21 cellular contexts compared by ENCODE assay signal in the genomic region with DNA sequence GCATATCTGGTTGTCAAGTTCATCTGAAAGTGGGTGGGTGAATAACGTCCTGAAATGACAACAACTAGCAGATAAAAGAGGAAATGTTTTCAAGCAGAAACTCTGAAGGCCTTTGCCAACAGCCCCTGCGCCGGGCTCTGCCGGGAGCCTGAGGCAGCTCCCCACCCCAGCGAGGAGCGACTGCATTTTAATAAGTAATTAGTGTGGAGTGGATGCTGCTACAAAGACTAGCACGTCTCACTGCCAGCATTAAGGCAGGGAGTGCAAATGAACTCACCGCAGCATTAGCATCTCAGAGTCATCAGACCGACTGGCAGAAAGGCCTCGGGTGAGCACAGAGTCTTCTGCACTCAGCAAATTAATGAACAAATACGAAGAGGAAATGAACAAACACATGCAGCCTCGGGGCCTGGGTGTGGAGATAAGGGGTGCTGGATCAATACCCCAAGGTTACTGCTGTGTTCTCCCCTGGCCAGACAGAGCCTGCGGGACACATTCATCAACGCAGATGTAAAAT.
A peak's percentile ranks its signal among the peaks of the same experiment; 100 is the strongest.
DNase-seq lines count a peak whose midpoint lies in the region; ATAC-seq and TF ChIP-seq lines count a peak whose summit lies in the region.
"Had no signal": no experiment of that assay in that cellular context is flagged by ENCODE, and none has a peak within 500 bp of the region (broad histone marks: within the 10 kb centered on the region; RNA-seq: fewer than 3 reads in every experiment).

No MANE protein-coding gene starts in this region.

- no peak overlapping the region for H3K4me2 ChIP-seq in trophoblast cell (ENCODE audit: low read length)
- no peak overlapping the region for H3K4me2 ChIP-seq in GM23338
- H3K4me2 ChIP-seq: PC-9 had no signal

- H3K79me1 ChIP-seq in trophoblast cell (ENCODE audit: low read length) = peaks cover 2% of the 10 kb centered on the region

- no peaks in the 10 kb centered on the region for H3K9me3 ChIP-seq in endodermal cell (ENCODE audit: control insufficient read depth, low read length)
- no peaks in the 10 kb centered on the region for H3K9me3 ChIP-seq in trophoblast cell (ENCODE audit: insufficient read depth, low read depth, low read length)
- H3K9me3 ChIP-seq in CD4-positive, alpha-beta T cell (ENCODE audit: control insufficient read depth, low read length) = no peaks in the 10 kb centered on the region
- H3K9me3 ChIP-seq: HAP-1, upper lobe of left lung had no signal

- H3K9me3 Mint-ChIP-seq in endodermal cell = peaks cover under 1% of the 10 kb centered on the region
- no peaks in the 10 kb centered on the region for H3K9me3 Mint-ChIP-seq in CD4-positive, alpha-beta T cell
- no peaks in the 10 kb centered on the region for H3K9me3 Mint-ChIP-seq in GM23338

- ATAC-seq in GM21515 (IDR thresholded peaks at IDR 0.05; ENCODE audit: unreplicated experiment) (no peak), GM23338 (no peak)
- no peak for ATAC-seq in CD4-positive, alpha-beta T cell (ENCODE audit: poor library complexity)
- ATAC-seq: activated CD8-positive, alpha-beta memory T cell treated with anti-CD3 and anti-CD28 coated beads, Interleukin-2, amount 10 ng/mL, durations not matched to agents 7 days and 5 days; foreskin keratinocyte; right cardiac atrium had no signal

- no peak overlapping the region for H4K91ac ChIP-seq in trophoblast cell (ENCODE audit: low read depth, low read length)

- POLR2A ChIA-PET in CD4-positive, alpha-beta T cell (lab: Charles Lee) = no interaction called here

- no peak overlapping the region for H3K14ac ChIP-seq in trophoblast cell (ENCODE audit: low read length)

- H4K20me1 ChIP-seq in GM23338 (replicated peaks; ENCODE audit: insufficient read depth) = 0 out of 2 replicates have a peak, but pooled peaks cover under 1% of the 10 kb centered on the region

- H3K27me3 Mint-ChIP-seq in endodermal cell (ENCODE audit: insufficient read depth) (no peaks in the 10 kb centered on the region), GM23338 (ENCODE audit: insufficient read depth, low read depth, poor library complexity) (peaks cover 11% of the 10 kb centered on the region)
- H3K27me3 Mint-ChIP-seq in CD4-positive, alpha-beta T cell = no peaks in the 10 kb centered on the region
- H3K27me3 Mint-ChIP-seq: activated CD4-positive, alpha-beta T cell treated with anti-CD3 and anti-CD28 coated beads, Interleukin-2, amount 10 ng/mL, durations not matched to agents 24 days and 14 days; activated CD8-positive, alpha-beta memory T cell treated with anti-CD3 and anti-CD28 coated beads, Interleukin-2, amount 10 ng/mL, durations not matched to agents 7 days and 5 days had no signal

- no peaks in the 10 kb centered on the region for H3K27me3 ChIP-seq in endodermal cell (ENCODE audit: control insufficient read depth, insufficient read depth, low read length, poor library complexity, severe bottlenecking)
- H3K27me3 ChIP-seq in trophoblast cell (ENCODE audit: insufficient read depth, low read length) = no peaks in the 10 kb centered on the region
- no peaks in the 10 kb centered on the region for H3K27me3 ChIP-seq in CD4-positive, alpha-beta T cell (ENCODE audit: control insufficient read depth, insufficient read depth, low read length)
- H3K27me3 ChIP-seq in GM23338 (ENCODE audit: insufficient read depth) = no peaks in the 10 kb centered on the region
- H3K27me3 ChIP-seq: foreskin keratinocyte, upper lobe of left lung had no signal

- H3K79me2 ChIP-seq in trophoblast cell (ENCODE audit: control insufficient read depth, insufficient read depth, low read length, poor library complexity) (peaks cover 11% of the 10 kb centered on the region), GM23338 (replicated peaks; ENCODE audit: insufficient read depth) (peaks cover 44% of the 10 kb centered on the region)

- H3K4me3 Mint-ChIP-seq in endodermal cell (no peak overlapping the region), GM23338 (no peak overlapping the region)
- H3K4me3 Mint-ChIP-seq in CD4-positive, alpha-beta T cell = no peak overlapping the region
- H3K4me3 Mint-ChIP-seq: activated CD4-positive, alpha-beta T cell treated with anti-CD3 and anti-CD28 coated beads, Interleukin-2, amount 10 ng/mL, durations not matched to agents 24 days and 14 days; activated CD8-positive, alpha-beta memory T cell treated with anti-CD3 and anti-CD28 coated beads, Interleukin-2, amount 10 ng/mL, durations not matched to agents 7 days and 5 days had no signal

- no peaks in the 10 kb centered on the region for H3K9me2 ChIP-seq in GM23338 (ENCODE audit: insufficient read depth)

- H3K9ac ChIP-seq in endodermal cell (ENCODE audit: extremely low read depth, low read length, poor library complexity, severe bottlenecking) = no peak overlapping the region
- no peak overlapping the region for H3K9ac ChIP-seq in trophoblast cell (ENCODE audit: low read length)

- H3K4me1 Mint-ChIP-seq in endodermal cell = no peaks in the 10 kb centered on the region
- no peaks in the 10 kb centered on the region for H3K4me1 Mint-ChIP-seq in CD4-positive, alpha-beta T cell (ENCODE audit: low read depth)
- H3K4me1 Mint-ChIP-seq in GM23338 = peaks cover 12% of the 10 kb centered on the region
- H3K4me1 Mint-ChIP-seq: activated CD4-positive, alpha-beta T cell treated with anti-CD3 and anti-CD28 coated beads, Interleukin-2, amount 10 ng/mL, durations not matched to agents 24 days and 14 days; activated CD8-positive, alpha-beta memory T cell treated with anti-CD3 and anti-CD28 coated beads, Interleukin-2, amount 10 ng/mL, durations not matched to agents 7 days and 5 days had no signal

- no peak overlapping the region for H3K27ac Mint-ChIP-seq in endodermal cell
- no peak overlapping the region for H3K27ac Mint-ChIP-seq in CD4-positive, alpha-beta T cell
- no peak overlapping the region for H3K27ac Mint-ChIP-seq in GM23338
- H3K27ac Mint-ChIP-seq: activated CD4-positive, alpha-beta T cell treated with anti-CD3 and anti-CD28 coated beads, Interleukin-2, amount 10 ng/mL, durations not matched to agents 24 days and 14 days; activated CD8-positive, alpha-beta memory T cell treated with anti-CD3 and anti-CD28 coated beads, Interleukin-2, amount 10 ng/mL, durations not matched to agents 7 days and 5 days had no signal

- H2AK5ac ChIP-seq in trophoblast cell (ENCODE audit: low read length) = no peak overlapping the region

- H2BK12ac ChIP-seq in trophoblast cell (ENCODE audit: low read length) = no peak overlapping the region

- 88 to 93% methylated on average over 13 to 14 of the region's 14 CpGs for WGBS in endodermal cell (ENCODE audit: insufficient coverage in 1 of 2, insufficient read length in 1 of 2), 2 experiments
- no CpG with 5 or more reads among the region's 14 CpGs for WGBS in trophoblast cell (ENCODE audit: extremely low coverage, insufficient coverage, insufficient read length)

- no peak overlapping the region for H3K18ac ChIP-seq in trophoblast cell (ENCODE audit: low read length)

- no peak for TF ChIP-seq CTCF in endodermal cell (conservative IDR thresholded peaks at IDR 0.05)
- TF ChIP-seq CTCF in CD4-positive, alpha-beta T cell (IDR thresholded peaks at IDR 0.05) = no peak
- TF ChIP-seq CTCF in GM23338 (conservative IDR thresholded peaks at IDR 0.05; ENCODE audit: low read depth in 2 of 2) = no peak

- H4K12ac ChIP-seq in trophoblast cell (ENCODE audit: low read depth, low read length) = no peak overlapping the region

- H3K4me3 ChIP-seq in endodermal cell (ENCODE audit: low read length) = no peak overlapping the region
- H3K4me3 ChIP-seq in trophoblast cell (ENCODE audit: low read depth, low read length) = no peak overlapping the region
- H3K4me3 ChIP-seq in GM23338 = no peak overlapping the region
- H3K4me3 ChIP-seq: HAP-1, PC-9, upper lobe of left lung had no signal

- H3K36me3 Mint-ChIP-seq in endodermal cell (ENCODE audit: low read depth) (peaks cover 24% of the 10 kb centered on the region), GM23338 (ENCODE audit: low read depth) (peaks cover 17% of the 10 kb centered on the region)
- no peaks in the 10 kb centered on the region for H3K36me3 Mint-ChIP-seq in CD4-positive, alpha-beta T cell (ENCODE audit: low read depth)
- H3K36me3 Mint-ChIP-seq: activated CD8-positive, alpha-beta memory T cell treated with anti-CD3 and anti-CD28 coated beads, Interleukin-2, amount 10 ng/mL, durations not matched to agents 7 days and 5 days had no signal

- peak overlapping the region; percentile 31 for H3K4ac ChIP-seq in trophoblast cell (ENCODE audit: low read depth, low read length)

- H2BK120ac ChIP-seq in trophoblast cell (ENCODE audit: insufficient read depth, low read length, poor library complexity) = no peak overlapping the region

- DNase-seq in NCI-H1417 (lab: John Stamatoyannopoulos, UW) (peak in 2 of 3 experiments; percentile 13 to 63), NCI-H1417 treated with DMSO at 0.1 percent for 48 hours (lab: John Stamatoyannopoulos, UW) (no peak), NCI-H526 (lab: John Stamatoyannopoulos, UW) (peak; percentile 77 to 84), endodermal cell (no peak), trophoblast cell (no peak), GM23338 (ENCODE audit: low spot score) (no peak)
- DNase-seq in CD4-positive, alpha-beta T cell = no peak
- DNase-seq: 8988T; activated CD4-positive, alpha-beta T cell treated with anti-CD3 and anti-CD28 coated beads, Interleukin-2, amount 10 ng/mL, durations not matched to agents 24 days and 14 days; activated CD8-positive, alpha-beta memory T cell treated with anti-CD3 and anti-CD28 coated beads, Interleukin-2, amount 10 ng/mL, durations not matched to agents 7 days and 5 days; activated naive CD4-positive, alpha-beta T cell treated with anti-CD3 and anti-CD28 coated beads, Interleukin-2, amount 50 U/mL, for 16 hours; COR-L47; foreskin keratinocyte; NCI-H1105 treated with DMSO at 0.1 percent for 48 hours; NCI-H82; PC-9; SIG-M5 had no signal

- intact Hi-C loops in CD4-positive, alpha-beta T cell (cut with DNase I, micrococcal nuclease) = no loop called here

- no peaks in the 10 kb centered on the region for H3K36me3 ChIP-seq in endodermal cell (ENCODE audit: control insufficient read depth, insufficient read depth, low read length)
- H3K36me3 ChIP-seq in trophoblast cell (ENCODE audit: control insufficient read depth in 1 of 2, insufficient read depth in 2 of 2, low read length in 2 of 2) = peaks cover 52 to 56% of the 10 kb centered on the region in 2 experiments
- H3K36me3 ChIP-seq in GM23338 (ENCODE audit: insufficient read depth) = no peaks in the 10 kb centered on the region
- H3K36me3 ChIP-seq: HAP-1 had no signal

- H4K8ac ChIP-seq in trophoblast cell (ENCODE audit: low read depth, low read length) = no peak overlapping the region

- no peak overlapping the region for H3K23ac ChIP-seq in trophoblast cell (ENCODE audit: low read length)

- H2AFZ ChIP-seq in trophoblast cell (ENCODE audit: insufficient read depth, low read length, poor library complexity) (no peak overlapping the region), GM23338 (no peak overlapping the region)
- H2AFZ ChIP-seq: PC-9 had no signal

- CTCF ChIA-PET in CD4-positive, alpha-beta T cell (lab: Charles Lee) = no interaction called here

- peak overlapping the region; percentile 76 for H3K27ac ChIP-seq in endodermal cell (ENCODE audit: low read depth, low read length)
- H3K27ac ChIP-seq in trophoblast cell (ENCODE audit: low read depth, low read length) = no peak overlapping the region
- no peak overlapping the region for H3K27ac ChIP-seq in CD4-positive, alpha-beta T cell (ENCODE audit: low read depth, low read length)
- no peak overlapping the region for H3K27ac ChIP-seq in GM23338 (ENCODE audit: low read depth)
- H3K27ac ChIP-seq: foreskin keratinocyte, PC-9, upper lobe of left lung had no signal

- H3F3A ChIP-seq in GM23338 (replicated peaks; ENCODE audit: low read depth) = no peaks in the 10 kb centered on the region

- H2BK5ac ChIP-seq in trophoblast cell (ENCODE audit: low read depth, low read length, poor library complexity) = no peak overlapping the region

- H3K4me1 ChIP-seq in endodermal cell (ENCODE audit: control insufficient read depth, insufficient read depth, low read length) = no peaks in the 10 kb centered on the region
- H3K4me1 ChIP-seq in trophoblast cell (ENCODE audit: control insufficient read depth in 1 of 2, insufficient read depth in 2 of 2, low read length in 2 of 2) = peaks cover 0 to 5% of the 10 kb centered on the region in 2 experiments
- no peaks in the 10 kb centered on the region for H3K4me1 ChIP-seq in GM23338 (ENCODE audit: insufficient read depth)
- H3K4me1 ChIP-seq: foreskin keratinocyte, HAP-1 had no signal

Comparison
In these comparisons a context has a peak if more than half of its experiments do, and no peak if none do; other contexts are left out.
1. DNase-seq: peak in NCI-H1417 (2 of 3) and NCI-H526 (2 of 2); none in NCI-H1417 treated with DMSO at 0.1 percent for 48 hours (single experiment), endodermal cell (single experiment), trophoblast cell (0 of 2), CD4-positive, alpha-beta T cell (0 of 10) and GM23338 (single experiment).